Comparison of ENCODE assay signal across 20 cellular contexts in the genomic region with DNA sequence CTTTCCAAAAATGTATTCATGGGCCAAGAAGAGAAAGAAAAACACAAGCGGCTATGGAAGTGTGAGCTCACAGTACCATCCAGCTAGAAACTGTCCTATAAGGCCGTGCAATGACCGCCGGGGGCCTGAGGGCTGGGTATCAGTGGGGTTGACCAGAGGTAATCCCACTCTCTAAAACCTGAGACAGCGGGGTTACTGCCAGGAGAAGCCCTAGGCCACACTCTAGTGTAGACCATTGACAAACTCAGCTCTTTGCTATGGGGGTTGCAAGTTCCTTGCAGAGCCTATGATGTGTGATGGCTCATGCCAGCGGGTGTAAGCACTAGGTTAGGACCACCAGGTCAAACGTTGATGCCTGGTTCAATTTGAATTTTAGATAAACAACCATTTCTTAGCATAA. TPM values are rescaled to one million over a fixed set of nuclear protein-coding genes. Genes with fewer than 3 reads are reported as not detected.
DNase-seq lines count a peak whose midpoint lies in the region; ATAC-seq and TF ChIP-seq lines count a peak whose summit lies in the region.
"Had no signal": no experiment of that assay in that cellular context is flagged by ENCODE, and none has a peak within 500 bp of the region (broad histone marks: within the 10 kb centered on the region; RNA-seq: fewer than 3 reads in every experiment).

No MANE protein-coding gene starts in this region.

- H3K36me3 Mint-ChIP-seq in natural killer cell treated with Interleukin-12 subunit alpha and Interleukin-12 subunit beta and Interleukin-15 and Interleukin-18, amount 100 ng/mL, for 72 hours, result no peaks in the 10 kb centered on the region
- H3K36me3 Mint-ChIP-seq in natural killer cell, result no peaks in the 10 kb centered on the region

- no peaks in the 10 kb centered on the region for H3K9me3 Mint-ChIP-seq in natural killer cell treated with Interleukin-12 subunit alpha and Interleukin-12 subunit beta and Interleukin-15 and Interleukin-18, amount 100 ng/mL, for 72 hours
- no peaks in the 10 kb centered on the region for H3K9me3 Mint-ChIP-seq in natural killer cell
- H3K9me3 Mint-ChIP-seq: CD4-positive, alpha-beta T cell; HFFc6 had no signal

- H3K27ac Mint-ChIP-seq in natural killer cell treated with Interleukin-12 subunit alpha and Interleukin-12 subunit beta and Interleukin-15 and Interleukin-18, amount 100 ng/mL, for 72 hours, result no peak overlapping the region
- no peak overlapping the region for H3K27ac Mint-ChIP-seq in natural killer cell
- H3K27ac Mint-ChIP-seq: CD4-positive, alpha-beta T cell; HFFc6 had no signal

- no peak for ATAC-seq in natural killer cell treated with Interleukin-12 subunit alpha and Interleukin-12 subunit beta and Interleukin-15 and Interleukin-18, amount 100 ng/mL, for 72 hours
- ATAC-seq in natural killer cell, result no peak
- no peak for ATAC-seq in left lobe of liver
- no peak for ATAC-seq in HG02885 (IDR thresholded peaks at IDR 0.05; ENCODE audit: poor library complexity, unreplicated experiment)
- ATAC-seq in HG03045 (IDR thresholded peaks at IDR 0.05; ENCODE audit: unreplicated experiment), result no peak
- ATAC-seq: A549, HCT116, HepG2 had no signal

- H3K9me3 ChIP-seq in stomach, result no peaks in the 10 kb centered on the region
- H3K9me3 ChIP-seq: A549 had no signal

- peaks cover 4 to 6% of the 10 kb centered on the region in 2 donors for H3K4me1 Mint-ChIP-seq in natural killer cell treated with Interleukin-12 subunit alpha and Interleukin-12 subunit beta and Interleukin-15 and Interleukin-18, amount 100 ng/mL, for 72 hours (ENCODE audit: low read depth in 2 of 2)
- H3K4me1 Mint-ChIP-seq in natural killer cell, result no peaks in the 10 kb centered on the region

- no peak for TF ChIP-seq EP300 in stomach (IDR thresholded peaks at IDR 0.05)

- no peak overlapping the region for H3K27ac ChIP-seq in stomach
- H3K27ac ChIP-seq: 22Rv1, A549, C4-2B had no signal

- H3K27me3 Mint-ChIP-seq in natural killer cell treated with Interleukin-12 subunit alpha and Interleukin-12 subunit beta and Interleukin-15 and Interleukin-18, amount 100 ng/mL, for 72 hours, result peaks cover 3 to 24% of the 10 kb centered on the region in 2 donors
- peaks cover 0 to 3% of the 10 kb centered on the region in 2 donors for H3K27me3 Mint-ChIP-seq in natural killer cell (ENCODE audit: low read depth in 2 of 2)

- H3K27me3 ChIP-seq in stomach, result no peaks in the 10 kb centered on the region

- TF ChIP-seq CTCF in natural killer cell (IDR thresholded peaks at IDR 0.05) (no peak), stomach (IDR thresholded peaks at IDR 0.05) (no peak)

- intact Hi-C loops in natural killer cell (cut with micrococcal nuclease), result no loop called here
- intact Hi-C loops in stomach (cut with DNase I; ENCODE audit: low total_unique reads), result no loop called here

- TF ChIP-seq POLR2A in stomach (IDR thresholded peaks at IDR 0.05), result no peak

- no peak overlapping the region for H3K4me3 ChIP-seq in stomach
- H3K4me3 ChIP-seq: A549 had no signal

- no peak overlapping the region for H3K4me3 Mint-ChIP-seq in natural killer cell treated with Interleukin-12 subunit alpha and Interleukin-12 subunit beta and Interleukin-15 and Interleukin-18, amount 100 ng/mL, for 72 hours
- no peak overlapping the region for H3K4me3 Mint-ChIP-seq in natural killer cell
- H3K4me3 Mint-ChIP-seq: CD4-positive, alpha-beta T cell; HFFc6 had no signal

- H3K36me3 ChIP-seq in stomach, result no peaks in the 10 kb centered on the region

- DNase-seq in natural killer cell treated with Interleukin-12 subunit alpha and Interleukin-12 subunit beta and Interleukin-15 and Interleukin-18, amount 100 ng/mL, for 72 hours (ENCODE audit: low spot score), result peak; percentile 10
- no peak for DNase-seq in natural killer cell
- DNase-seq in left lobe of liver (ENCODE audit: low spot score), result peak; percentile 24
- peak; percentile 3 for DNase-seq in stomach
- no peak for DNase-seq in central memory CD4-positive, alpha-beta T cell
- DNase-seq: AML-193; CD4-positive, alpha-beta T cell; DMS153; DMS79; GDM1; GOT3; H7; HFFc6 had no signal

- WGBS in stomach, 5 donors, result 91 to 98% (median 94%) methylated on average over 7 of the region's 7 CpGs

- H3K4me1 ChIP-seq in stomach, result peaks cover 23 to 43% (median 40%) of the 10 kb centered on the region in 4 donors
- H3K4me1 ChIP-seq: A549 had no signal

RNA-seq across cellular contexts. Expression of a gene that starts 25.9 kb away (rescaled TPM):
- not detected for total RNA-seq in natural killer cell treated with Interleukin-12 subunit alpha and Interleukin-12 subunit beta and Interleukin-15 and Interleukin-18, amount 100 ng/mL, for 72 hours
- total RNA-seq in natural killer cell (not detected), left lobe of liver (7.4 TPM), stomach (100 to 1,000 TPM in 1 of 5 donors, 10 to 100 TPM in 3, 1 to 10 TPM in 1; 3.5 to 121 (median 18.7) TPM)
- polyA plus RNA-seq in stomach, result 1 to 10 TPM; 1.9 to 6.4 (median 3.2) TPM
- total RNA-seq: CD4-positive, alpha-beta T cell; HepG2 had no signal

Comparison
In these comparisons a context has a peak if more than half of its experiments do, and no peak if none do; other contexts are left out.
1. DNase-seq: peak in natural killer cell treated with Interleukin-12 subunit alpha and Interleukin-12 subunit beta and Interleukin-15 and Interleukin-18, amount 100 ng/mL, for 72 hours (single experiment), left lobe of liver (single experiment) and stomach (single experiment); none in natural killer cell (single experiment) and central memory CD4-positive, alpha-beta T cell (single experiment).